Comparison of ENCODE assay signal across 37 cellular contexts in the genomic region with DNA sequence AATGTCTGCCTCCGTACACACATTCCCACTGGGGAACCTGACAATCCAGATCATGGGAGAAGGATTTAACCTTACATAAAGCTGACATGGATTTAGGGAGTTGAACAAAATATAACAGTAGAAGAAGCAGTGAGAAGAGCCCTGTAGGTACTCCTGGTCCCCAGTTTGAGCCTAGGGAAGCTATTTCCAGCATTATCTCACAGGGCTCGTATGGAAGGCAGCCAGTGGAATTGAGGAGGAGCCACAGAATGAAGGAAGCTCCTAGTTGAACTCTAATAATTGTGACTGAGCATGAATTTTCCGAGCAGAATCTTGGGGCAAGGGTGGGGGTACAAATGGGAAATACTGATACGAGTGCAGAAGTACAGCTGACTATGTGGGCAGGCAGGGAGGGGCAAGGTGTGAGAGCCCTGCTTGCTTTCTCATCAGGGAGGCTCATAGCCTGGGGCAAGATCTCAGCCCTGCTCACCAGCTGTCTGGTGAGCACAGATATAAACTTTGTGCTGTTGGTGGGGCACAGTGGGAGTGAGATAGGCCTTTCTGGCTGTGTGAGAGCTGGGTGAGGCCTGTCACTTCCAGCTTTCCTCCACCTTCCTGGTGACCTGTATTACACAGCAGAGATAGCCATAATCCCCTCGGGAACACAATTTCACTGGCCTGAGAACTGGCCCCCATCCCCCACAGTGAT.
A peak's percentile ranks its signal among the peaks of the same experiment; 100 is the strongest.
DNase-seq lines count a peak whose midpoint lies in the region; ATAC-seq, FAIRE-seq and TF ChIP-seq lines count a peak whose summit lies in the region.
"Had no signal": no experiment of that assay in that cellular context is flagged by ENCODE, and none has a peak within 500 bp of the region (broad histone marks: within the 10 kb centered on the region; RNA-seq: fewer than 3 reads in every experiment).

No MANE protein-coding gene starts in this region.

- no peak overlapping the region for H3K27ac Mint-ChIP-seq in GM23338
- H3K27ac Mint-ChIP-seq: activated B cell treated with CpG ODN at 0.5 μM for 24 hours; activated naive CD8-positive, alpha-beta T cell treated with anti-CD3 and anti-CD28 coated beads for 36 hours; activated T-cell treated with anti-CD3 and anti-CD28 coated beads, Interleukin-2, amount 50 U/mL, for 24 hours; CD4-positive, alpha-beta T cell; progenitor cell of endocrine pancreas; T-cell had no signal

- intact Hi-C loops in kidney (cut with DNase I), result no loop called here

- H3K9ac ChIP-seq in MM.1S (ENCODE audit: low read length) (no peak overlapping the region), kidney (ENCODE audit: low read length in 2 of 2) (no peak overlapping the region)

- H4K20me1 ChIP-seq in GM23338 (replicated peaks; ENCODE audit: insufficient read depth) (no peaks in the 10 kb centered on the region), MM.1S (ENCODE audit: insufficient read depth, low read length) (no peaks in the 10 kb centered on the region)

- no peaks in the 10 kb centered on the region for H3F3A ChIP-seq in GM23338 (replicated peaks; ENCODE audit: low read depth)
- no peaks in the 10 kb centered on the region for H3F3A ChIP-seq in MM.1S (ENCODE audit: insufficient read depth, low read length)

- 0 out of 2 replicates have a peak, but pooled peaks cover 6% of the 10 kb centered on the region for H3K9me2 ChIP-seq in GM23338 (ENCODE audit: insufficient read depth)
- H3K9me2 ChIP-seq in MM.1S (replicated peaks; ENCODE audit: insufficient read depth, low read length), result no peaks in the 10 kb centered on the region

- no peak for FAIRE-seq in kidney (lab: Jason Lieb, UNC)
- FAIRE-seq: A549, GM12891, HTR-8/SVneo had no signal

- H2AFZ ChIP-seq in GM23338 (peak overlapping the region; percentile 38; the same call in 1 of the 2 replicates), MM.1S (ENCODE audit: low read length) (no peak overlapping the region)

- H3K27me3 Mint-ChIP-seq in GM23338 (ENCODE audit: insufficient read depth, low read depth, poor library complexity), result no peaks in the 10 kb centered on the region

- no peak for TF ChIP-seq CTCF in GM23338 (conservative IDR thresholded peaks at IDR 0.05; ENCODE audit: low read depth in 2 of 2)
- TF ChIP-seq CTCF in RWPE1 (conservative IDR thresholded peaks at IDR 0.05; ENCODE audit: low read depth), result no peak
- no peak for TF ChIP-seq CTCF in foreskin keratinocyte (conservative IDR thresholded peaks at IDR 0.05)
- no peak for TF ChIP-seq CTCF in MM.1S (IDR thresholded peaks at IDR 0.05; ENCODE audit: low read length)
- no peak for TF ChIP-seq CTCF in kidney (IDR thresholded peaks at IDR 0.05; ENCODE audit: borderline replicate concordance, extremely low read depth, insufficient read depth)

- H3K27me3 ChIP-seq in GM23338 (ENCODE audit: insufficient read depth) (no peaks in the 10 kb centered on the region), foreskin keratinocyte (peaks cover 5% of the 10 kb centered on the region), MM.1S (replicated peaks; ENCODE audit: insufficient read depth, low read length) (no peaks in the 10 kb centered on the region)
- H3K27me3 ChIP-seq: cardiac muscle cell, colonic mucosa, MG63, sigmoid colon, SJCRH30, vagina had no signal

- H3K4me2 ChIP-seq in GM23338 (no peak overlapping the region), MM.1S (ENCODE audit: low read depth, low read length) (no peak overlapping the region)
- H3K4me2 ChIP-seq: A549 had no signal

- DNase-seq in NCI-H446 treated with DMSO at 0.1 percent for 48 hours (lab: John Stamatoyannopoulos, UW), result peak; percentile 2
- DNase-seq in NCI-H446 (lab: John Stamatoyannopoulos, UW), result no peak
- no peak for DNase-seq in GM23338 (ENCODE audit: low spot score)
- DNase-seq in RWPE1 (ENCODE audit: low spot score), result peak; percentile 40
- DNase-seq in foreskin keratinocyte, result peak; percentile 48 to 82
- DNase-seq in MM.1S, result no peak
- no peak for DNase-seq in kidney
- DNase-seq in RKO (ENCODE audit: low spot score), result no peak
- DNase-seq: activated B cell treated with CpG ODN at 0.5 μM for 24 hours; activated CD4-positive, alpha-beta T cell treated with anti-CD3 and anti-CD28 coated beads, Interleukin-2, amount 50 U/mL, for 1 hour; activated effector memory CD4-positive, alpha-beta T cell treated with anti-CD3 and anti-CD28 coated beads, Interleukin-2, amount 50 U/mL, for 16 hours; activated naive CD8-positive, alpha-beta T cell treated with anti-CD3 and anti-CD28 coated beads for 36 hours; activated T-cell treated with anti-CD3 and anti-CD28 coated beads, Interleukin-2, amount 50 U/mL, for 24 hours; AML-193; aorta; CD4-positive, alpha-beta T cell; colonic mucosa; DMS153; effector CD4-positive, alpha-beta T cell; GOT3; KBM-7; MG63; naive thymus-derived CD8-positive, alpha-beta T cell; NCI-H2081 treated with DMSO at 0.1 percent for 48 hours; sigmoid colon; stimulated activated CD4-positive, alpha-beta T cell treated with anti-CD3 and anti-CD28 coated beads, Interleukin-12 subunit alpha, Interleukin-12 subunit beta, amount 100 ng/mL, for 4 hours; stimulated activated CD4-positive, alpha-beta T cell treated with anti-CD3 and anti-CD28 coated beads, Interleukin-2, amount 100 ng/mL, for 48 hours; stimulated activated naive CD8-positive, alpha-beta T cell treated with anti-CD3 and anti-CD28 coated beads, Interleukin-15, amount 100 ng/mL, for 72 hours; T-cell had no signal

- H3K4me1 Mint-ChIP-seq in GM23338, result peaks cover 10% of the 10 kb centered on the region; the same call in 2 of the 3 replicates
- H3K4me1 Mint-ChIP-seq: activated B cell treated with CpG ODN at 0.5 μM for 24 hours; activated naive CD8-positive, alpha-beta T cell treated with anti-CD3 and anti-CD28 coated beads for 36 hours; stimulated activated naive CD8-positive, alpha-beta T cell treated with anti-CD3 and anti-CD28 coated beads, Interleukin-15, amount 100 ng/mL, for 72 hours; T-cell had no signal

- H3K4me3 ChIP-seq in GM23338 (no peak overlapping the region), MM.1S (ENCODE audit: low read length) (no peak overlapping the region), kidney (ENCODE audit: low read length in 2 of 2) (no peak overlapping the region)
- H3K4me3 ChIP-seq: A549, cardiac muscle cell, colonic mucosa, MG63, sigmoid colon, SJCRH30, vagina had no signal

- H3K36me3 Mint-ChIP-seq in GM23338 (ENCODE audit: low read depth), result peaks cover 4% of the 10 kb centered on the region; the same call in 1 of the 3 replicates

- H3K9me3 Mint-ChIP-seq in GM23338, result no peaks in the 10 kb centered on the region; the same call in 2 of the 3 replicates

- H3K4me1 ChIP-seq in GM23338 (ENCODE audit: insufficient read depth), result no peaks in the 10 kb centered on the region
- H3K4me1 ChIP-seq in foreskin keratinocyte, result peaks cover 7% of the 10 kb centered on the region
- peaks cover 5% of the 10 kb centered on the region; the same call in 1 of the 2 replicates for H3K4me1 ChIP-seq in MM.1S (ENCODE audit: low read length)
- no peaks in the 10 kb centered on the region for H3K4me1 ChIP-seq in kidney (ENCODE audit: control insufficient read depth in 1 of 2, insufficient read depth in 1 of 2, low read depth in 1 of 2, low read length in 2 of 2)
- H3K4me1 ChIP-seq: A549, colonic mucosa, sigmoid colon, SJCRH30, vagina had no signal

- H3K9me3 ChIP-seq in MM.1S (replicated peaks; ENCODE audit: insufficient read depth, low read length), result no peaks in the 10 kb centered on the region; the same call in 1 of the 2 replicates
- peaks cover 2 to 3% of the 10 kb centered on the region in 2 donors for H3K9me3 ChIP-seq in kidney (ENCODE audit: control insufficient read depth in 1 of 2, low read length in 2 of 2)
- H3K9me3 ChIP-seq: colonic mucosa, SJCRH30, vagina had no signal

- H3K36me3 ChIP-seq in GM23338 (ENCODE audit: insufficient read depth) (no peaks in the 10 kb centered on the region), MM.1S (replicated peaks; ENCODE audit: insufficient read depth, low read length) (no peaks in the 10 kb centered on the region), kidney (ENCODE audit: control insufficient read depth in 1 of 2, insufficient read depth in 2 of 2, low read length in 2 of 2) (no peaks in the 10 kb centered on the region)
- H3K36me3 ChIP-seq: cardiac muscle cell, colonic mucosa, MG63, sigmoid colon, SJCRH30, vagina had no signal

- POLR2A ChIA-PET in RWPE1 (lab: Yijun Ruan, JAX; ENCODE audit: low non-redundant PET), result no interaction called here

- H3K79me2 ChIP-seq in GM23338 (replicated peaks; ENCODE audit: insufficient read depth) (no peaks in the 10 kb centered on the region), MM.1S (ENCODE audit: low read length) (no peaks in the 10 kb centered on the region)

- CTCF ChIA-PET in RWPE1 (lab: Yijun Ruan, JAX), result interaction anchor here (0.9 to 1.6 kb wide), 3 partner anchors 11 to 514 kb away, joined by 3 to 6 read pairs (median 5); no protein-coding TSS in a partner anchor

- ATAC-seq in GM23338 (peak; percentile 56), foreskin keratinocyte (peak; percentile 94)
- ATAC-seq: A549; naive thymus-derived CD8-positive, alpha-beta T cell; Panc1; stimulated activated naive CD8-positive, alpha-beta T cell treated with anti-CD3 and anti-CD28 coated beads, Interleukin-15, amount 100 ng/mL, for 72 hours; T-cell had no signal

- H3K27ac ChIP-seq in GM23338 (ENCODE audit: low read depth) (no peak overlapping the region), RWPE1 (no peak overlapping the region), foreskin keratinocyte (no peak overlapping the region), MM.1S (ENCODE audit: low read length) (no peak overlapping the region), kidney (ENCODE audit: low read depth in 2 of 2, low read length in 2 of 2) (no peak overlapping the region)
- H3K27ac ChIP-seq: A549, cardiac muscle cell, colonic mucosa, sigmoid colon, SJCRH30, vagina had no signal

- H3K4me3 Mint-ChIP-seq in GM23338, result no peak overlapping the region
- H3K4me3 Mint-ChIP-seq: activated B cell treated with CpG ODN at 0.5 μM for 24 hours; activated naive CD8-positive, alpha-beta T cell treated with anti-CD3 and anti-CD28 coated beads for 36 hours; activated T-cell treated with anti-CD3 and anti-CD28 coated beads, Interleukin-2, amount 50 U/mL, for 24 hours; CD4-positive, alpha-beta T cell; naive thymus-derived CD8-positive, alpha-beta T cell; stimulated activated naive CD8-positive, alpha-beta T cell treated with anti-CD3 and anti-CD28 coated beads, Interleukin-15, amount 100 ng/mL, for 72 hours; T-cell had no signal

TF ChIP-seq in GM23338, 12 proteins besides CTCF, POLR2A, EP300 and RAD21 (continues in another document):
- no peak for TF ChIP-seq NANOG (IDR thresholded peaks at IDR 0.05; ENCODE audit: borderline replicate concordance)

Comparison
In these comparisons a context has a peak if more than half of its experiments do, and no peak if none do; other contexts are left out.
1. DNase-seq: peak in NCI-H446 treated with DMSO at 0.1 percent for 48 hours (single experiment), RWPE1 (single experiment) and foreskin keratinocyte (2 of 2); none in NCI-H446 (0 of 2), GM23338 (single experiment), MM.1S (single experiment), kidney (single experiment) and RKO (single experiment).